Comparison of ENCODE assay signal across 10 cellular contexts in the genomic region with DNA sequence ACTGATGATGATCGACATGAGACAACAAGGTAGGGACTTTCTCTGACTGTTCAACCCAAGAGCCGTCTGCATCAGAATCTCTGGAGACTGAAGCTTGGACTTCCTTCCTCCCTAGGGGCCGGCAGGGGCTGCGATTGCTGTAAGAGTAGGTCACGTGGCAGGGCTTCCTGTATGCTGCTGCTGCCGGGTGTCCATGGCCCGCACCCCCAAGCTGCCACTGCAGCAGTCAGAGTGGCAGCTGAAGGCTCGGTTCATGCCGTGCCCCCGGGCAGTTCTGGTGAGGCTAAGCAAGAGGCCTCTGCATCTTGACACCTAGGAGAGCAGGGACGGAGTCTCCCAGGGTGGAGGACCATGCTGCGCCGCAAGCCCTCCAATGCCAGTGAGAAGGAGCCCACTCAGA. TPM values are rescaled to one million over a fixed set of nuclear protein-coding genes. Genes with fewer than 3 reads are reported as not detected.
DNase-seq lines count a peak whose midpoint lies in the region; ATAC-seq and TF ChIP-seq lines count a peak whose summit lies in the region.
"Had no signal": no experiment of that assay in that cellular context is flagged by ENCODE, and none has a peak within 500 bp of the region (broad histone marks: within the 10 kb centered on the region; RNA-seq: fewer than 3 reads in every experiment).

A gene (plus strand): TSS at position 203 of the 400 bp plus-strand sequence. CDS start 149 bp downstream, at position 352.

- peak within 1 kb of the TSS; percentile 79 to 98 (median 85) for H3K4me2 ChIP-seq in BLaER1 treated with 17β-estradiol and CSF1 and Interleukin-3, amounts not matched to agents 10 nM and 100 nM

- peak within 1 kb of the TSS; percentile 74 to 93 (median 81) for H3K9ac ChIP-seq in BLaER1 treated with 17β-estradiol and CSF1 and Interleukin-3, amounts not matched to agents 10 nM and 100 nM
- peak within 1 kb of the TSS; percentile 28 for H3K9ac ChIP-seq in mucosa of stomach (ENCODE audit: low read length)

- peak; percentile 41 for TF ChIP-seq POLR2A in NB4 (IDR thresholded peaks at IDR 0.05; ENCODE audit: extremely low read depth, insufficient read length)

- H3K4me1 ChIP-seq in BLaER1 treated with 17β-estradiol and CSF1 and Interleukin-3, amounts not matched to agents 10 nM and 100 nM, result peaks cover 73 to 86% (median 83%) of the 10 kb centered on the region in 10 experiments
- H3K4me1 ChIP-seq in mucosa of stomach (ENCODE audit: control insufficient read depth, insufficient read depth, low read length) (peaks cover 10% of the 10 kb centered on the region), SJCRH30 (no peaks in the 10 kb centered on the region)
- H3K4me1 ChIP-seq: pancreas had no signal

- H4K20me1 ChIP-seq in BLaER1 treated with 17β-estradiol and CSF1 and Interleukin-3, amounts not matched to agents 10 nM and 100 nM, result peaks cover 33 to 35% (median 34%) of the 10 kb centered on the region in 11 experiments; a peak in 21 of 22 replicates

- no peak for TF ChIP-seq CTCF in NB4 (IDR thresholded peaks at IDR 0.05; ENCODE audit: low read depth, low read length)

- peak within 1 kb of the TSS; percentile 54 to 95 (median 90) for H3K27ac ChIP-seq in BLaER1 treated with 17β-estradiol and CSF1 and Interleukin-3, amounts not matched to agents 10 nM and 100 nM
- no peak within 1 kb of the TSS for H3K27ac ChIP-seq in SJCRH30
- H3K27ac ChIP-seq: C4-2B had no signal

- DNase-seq in NB4 (ENCODE audit: low read depth) (peak; percentile 90), activated gamma-delta T cell (lab: John Stamatoyannopoulos, UW) (peak; percentile 39), midbrain (lab: John Stamatoyannopoulos, UW) (no peak), SJCRH30 (no peak)

- ATAC-seq in GM19468 (IDR thresholded peaks at IDR 0.05; ENCODE audit: extremely low read depth, unreplicated experiment) (peak; percentile 27), HG03039 (IDR thresholded peaks at IDR 0.05; ENCODE audit: unreplicated experiment) (no peak)

- peak within 1 kb of the TSS; percentile 59 to 80 (median 72) for H3K4me3 ChIP-seq in BLaER1 treated with 17β-estradiol and CSF1 and Interleukin-3, amounts not matched to agents 10 nM and 100 nM
- H3K4me3 ChIP-seq in NB4 (ENCODE audit: low read depth, low read length) (peak within 1 kb of the TSS; percentile 88), mucosa of stomach (ENCODE audit: low read length) (no peak within 1 kb of the TSS), SJCRH30 (no peak within 1 kb of the TSS)

- H3K27me3 ChIP-seq in BLaER1 treated with 17β-estradiol and CSF1 and Interleukin-3, amounts not matched to agents 10 nM and 100 nM, result peaks cover 46 to 96% (median 87%) of the 10 kb centered on the region in 11 experiments
- H3K27me3 ChIP-seq in mucosa of stomach (ENCODE audit: control insufficient read depth, insufficient read depth, low read length) (no peaks in the 10 kb centered on the region), SJCRH30 (no peaks in the 10 kb centered on the region)

- peaks cover 0 to 6% (median 0%) of the 10 kb centered on the region in 11 experiments; a peak in 2 of 22 replicates for H3K9me3 ChIP-seq in BLaER1 treated with 17β-estradiol and CSF1 and Interleukin-3, amounts not matched to agents 10 nM and 100 nM (replicated peaks in 1 of 11)
- no peaks in the 10 kb centered on the region for H3K9me3 ChIP-seq in mucosa of stomach (ENCODE audit: control insufficient read depth, low read length)
- H3K9me3 ChIP-seq in SJCRH30 (replicated peaks), result no peaks in the 10 kb centered on the region
- H3K9me3 ChIP-seq: pancreas had no signal

- peaks cover 19 to 34% (median 29%) of the 10 kb centered on the region in 11 experiments; a peak in 20 of 22 replicates for H3K36me3 ChIP-seq in BLaER1 treated with 17β-estradiol and CSF1 and Interleukin-3, amounts not matched to agents 10 nM and 100 nM
- H3K36me3 ChIP-seq in mucosa of stomach (ENCODE audit: control insufficient read depth, insufficient read depth, low read length) (no peaks in the 10 kb centered on the region), SJCRH30 (no peaks in the 10 kb centered on the region)
- H3K36me3 ChIP-seq: pancreas had no signal

RNA-seq across cellular contexts. Expression of the gene that starts here (rescaled TPM):
- total RNA-seq in SJCRH30 (2014; rRNA removed; shearing (Covaris generic)), result 0.05 TPM in 1 of 2 replicates, not detected in the other

Comparison
In these comparisons a context has a peak if more than half of its experiments do, and no peak if none do; other contexts are left out.
1. H3K4me3 ChIP-seq: peak in BLaER1 treated with 17β-estradiol and CSF1 and Interleukin-3, amounts not matched to agents 10 nM and 100 nM (10 of 10) and NB4 (single experiment); none in mucosa of stomach (single experiment) and SJCRH30 (single experiment).
2. DNase-seq: peak in NB4 (single experiment) and activated gamma-delta T cell (single experiment); none in midbrain (single experiment) and SJCRH30 (0 of 2).